Comparison of ENCODE assay signal across 23 cellular contexts in the genomic region with DNA sequence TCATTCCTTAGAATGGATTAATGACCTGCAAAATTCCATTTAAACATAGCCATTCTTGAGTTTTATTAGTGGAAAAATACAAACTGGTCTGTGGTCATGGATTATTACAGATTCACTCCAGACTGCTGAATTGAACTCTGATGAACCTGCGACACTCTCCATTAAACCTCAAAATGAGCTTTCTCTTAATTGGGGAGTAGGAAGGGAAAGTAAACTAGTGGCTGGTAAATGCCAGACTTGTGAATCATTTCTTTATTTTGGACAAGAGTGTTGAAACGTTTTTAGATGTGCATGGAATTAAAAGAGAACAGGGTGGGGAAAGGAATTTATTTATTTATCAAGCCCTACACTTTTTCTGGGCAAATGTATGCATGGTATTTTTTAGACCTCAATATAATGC.
DNase-seq lines count a peak whose midpoint lies in the region; ATAC-seq lines count a peak whose summit lies in the region.
"Had no signal": no experiment of that assay in that cellular context is flagged by ENCODE, and none has a peak within 500 bp of the region (broad histone marks: within the 10 kb centered on the region; RNA-seq: fewer than 3 reads in every experiment).

No MANE protein-coding gene starts in this region.

- ATAC-seq in GM19397 (IDR thresholded peaks at IDR 0.05; ENCODE audit: unreplicated experiment): no peak
- ATAC-seq: left cardiac atrium; naive thymus-derived CD4-positive, alpha-beta T cell; Right ventricle myocardium inferior; stimulated activated naive B cell treated with anti-CD40 and anti-IgM and Interleukin-4, amounts not matched to agents 10 μg/mL and 1 μg/mL and 100 μg/mL, for 72 hours had no signal

- in situ Hi-C loops in Caki2 (cut with HindIII; ENCODE audit: low pct_unique_long_range_greater_than_20kb, low sequenced_read_pairs): no loop called here

- DNase-seq in Caki2 (ENCODE audit: low read depth) (peak; percentile 79), LHCN-M2 (ENCODE audit: low read depth) (peak; percentile 10), astrocyte of the hippocampus (ENCODE audit: low read depth, low spot score) (peak; percentile 87), myocyte (ENCODE audit: low read depth) (peak; percentile 27), NCI-H774 (lab: John Stamatoyannopoulos, UW) (no peak), NCI-H2171 (lab: John Stamatoyannopoulos, UW) (no peak)
- DNase-seq in activated CD4-positive, CD25-positive, alpha-beta regulatory T cell (lab: John Stamatoyannopoulos, UW): no peak
- DNase-seq: activated CD4-positive, alpha-beta T cell treated with anti-CD3 and anti-CD28 coated beads, Interleukin-2, amount 50 U/mL, for 4 hours; aorta; GF-D8; head of caudate nucleus; left cardiac atrium; naive thymus-derived CD4-positive, alpha-beta T cell; NCI-H1105; NCI-H2029 treated with DMSO at 0.1 percent for 48 hours; NCI-H226; occipital lobe; spleen; stimulated activated CD4-positive, alpha-beta T cell treated with anti-CD3 and anti-CD28 coated beads, Interleukin-4, amount 100 ng/mL, for 1 hour; stimulated activated naive B cell treated with anti-CD40 and anti-IgM and Interleukin-4, amounts not matched to agents 10 μg/mL and 1 μg/mL and 100 μg/mL, for 72 hours; T-helper 9 cell had no signal

Comparison
In these comparisons a context has a peak if more than half of its experiments do, and no peak if none do; other contexts are left out.
1. DNase-seq: peak in Caki2 (single experiment), LHCN-M2 (single experiment), astrocyte of the hippocampus (single experiment) and myocyte (single experiment); none in NCI-H774 (single experiment), NCI-H2171 (single experiment) and activated CD4-positive, CD25-positive, alpha-beta regulatory T cell (0 of 4).